27 cellular contexts compared by ENCODE assay signal in genomic region chr6:11335826-11336225, GRCh38.
"Had no signal": no experiment of that assay in that cellular context is flagged by ENCODE, and none has a peak within 500 bp of the region (broad histone marks: within the 10 kb centered on the region; RNA-seq: fewer than 3 reads in every experiment).

No MANE protein-coding gene starts in this region.

- H3K9ac ChIP-seq: parathyroid adenoma had no signal

- H3K9me3 ChIP-seq: colonic mucosa, esophagus muscularis mucosa, heart right ventricle, lower lobe of right lung, right lobe of liver, suprapubic skin, transverse colon, upper lobe of right lung, vagina had no signal

- ATAC-seq: heart right ventricle; left colon; left ventricle myocardium superior; lower lobe of right lung; natural killer cell treated with Interleukin-12 subunit alpha and Interleukin-12 subunit beta and Interleukin-15 and Interleukin-18, amount 100 ng/mL, for 72 hours; right lobe of liver; stimulated activated memory B cell treated with anti-CD40 and anti-IgM and Interleukin-4, amounts not matched to agents 10 μg/mL and 1 μg/mL and 100 μg/mL, for 72 hours; upper lobe of right lung had no signal

- H3K9me3 Mint-ChIP-seq: dendritic cell treated with granulocyte-macrophage colony-stimulating factor and Interleukin-4, amounts not matched to agents 40 ng/mL and 50 ng/mL, for 4 days; neural crest cell had no signal

- H3K4me3 Mint-ChIP-seq: dendritic cell treated with granulocyte-macrophage colony-stimulating factor and Interleukin-4, amounts not matched to agents 40 ng/mL and 50 ng/mL, for 4 days; natural killer cell treated with Interleukin-12 subunit alpha and Interleukin-12 subunit beta and Interleukin-15 and Interleukin-18, amount 100 ng/mL, for 72 hours; neural crest cell; stimulated activated memory B cell treated with anti-CD40 and anti-IgM and Interleukin-4, amounts not matched to agents 10 μg/mL and 1 μg/mL and 100 μg/mL, for 72 hours; stimulated activated naive CD8-positive, alpha-beta T cell treated with anti-CD3 and anti-CD28 coated beads, Interleukin-15, Interleukin-2, amounts not matched to agents 100 ng/mL and 50 ng/mL, for 24 hours had no signal

- H3K4me1 Mint-ChIP-seq: neural crest cell had no signal

- H3K79me2 ChIP-seq: parathyroid adenoma had no signal

- H3K27ac ChIP-seq: colonic mucosa, esophagus muscularis mucosa, heart right ventricle, lower lobe of right lung, parathyroid adenoma, right lobe of liver, suprapubic skin, transverse colon, upper lobe of right lung, vagina had no signal

- H3K36me3 ChIP-seq: colonic mucosa, esophagus muscularis mucosa, heart right ventricle, lower lobe of right lung, right lobe of liver, suprapubic skin, transverse colon, upper lobe of right lung, vagina had no signal

- H3K27me3 Mint-ChIP-seq: natural killer cell treated with Interleukin-12 subunit alpha and Interleukin-12 subunit beta and Interleukin-15 and Interleukin-18, amount 100 ng/mL, for 72 hours; stimulated activated memory B cell treated with anti-CD40 and anti-IgM and Interleukin-4, amounts not matched to agents 10 μg/mL and 1 μg/mL and 100 μg/mL, for 72 hours; stimulated activated naive CD8-positive, alpha-beta T cell treated with anti-CD3 and anti-CD28 coated beads, Interleukin-15, Interleukin-2, amounts not matched to agents 100 ng/mL and 50 ng/mL, for 24 hours had no signal

- H3K27me3 ChIP-seq: colonic mucosa, esophagus muscularis mucosa, heart right ventricle, right lobe of liver, suprapubic skin, transverse colon, upper lobe of right lung, vagina had no signal

- H2AFZ ChIP-seq: parathyroid adenoma had no signal

- DNase-seq: colonic mucosa; effector memory CD4-positive, alpha-beta T cell; foreskin melanocyte; glutamatergic neuron; heart right ventricle; hippocampal formation; kidney glomerular epithelial cell; left colon; left ventricle myocardium superior; lower lobe of right lung; right lobe of liver; small intestine; stimulated activated CD4-positive, alpha-beta T cell treated with anti-CD3 and anti-CD28 coated beads, Interleukin-12 subunit alpha, Interleukin-12 subunit beta, amount 100 ng/mL, for 4 hours; stimulated activated CD4-positive, alpha-beta T cell treated with anti-CD3 and anti-CD28 coated beads, Interleukin-2, amount 100 ng/mL, for 24 hours; stimulated activated CD4-positive, alpha-beta T cell treated with anti-CD3 and anti-CD28 coated beads, Interleukin-4, amount 100 ng/mL, for 24 hours; transverse colon; upper lobe of right lung had no signal

- H3K27ac Mint-ChIP-seq: dendritic cell treated with granulocyte-macrophage colony-stimulating factor and Interleukin-4, amounts not matched to agents 40 ng/mL and 50 ng/mL, for 4 days; progenitor cell of endocrine pancreas; stimulated activated memory B cell treated with anti-CD40 and anti-IgM and Interleukin-4, amounts not matched to agents 10 μg/mL and 1 μg/mL and 100 μg/mL, for 72 hours; stimulated activated naive CD8-positive, alpha-beta T cell treated with anti-CD3 and anti-CD28 coated beads, Interleukin-15, Interleukin-2, amounts not matched to agents 100 ng/mL and 50 ng/mL, for 24 hours had no signal

- H3K4me3 ChIP-seq: colonic mucosa, esophagus muscularis mucosa, heart right ventricle, lower lobe of right lung, right lobe of liver, suprapubic skin, transverse colon, upper lobe of right lung, vagina had no signal

- H3K4me1 ChIP-seq: parathyroid adenoma, right lobe of liver, vagina had no signal
